Comparison of ENCODE assay signal across 8 cellular contexts in genomic region chr1:89126602-89127001, GRCh38. TPM values are rescaled to one million over a fixed set of nuclear protein-coding genes. Genes with fewer than 3 reads are reported as not detected.
DNase-seq lines count a peak whose midpoint lies in the region; ATAC-seq, FAIRE-seq and TF ChIP-seq lines count a peak whose summit lies in the region.

No MANE protein-coding gene starts in this region.

- H3K4me1 Mint-ChIP-seq in Calu3 (ENCODE audit: low read depth, unreplicated experiment), result peaks cover 22% of the 10 kb centered on the region
- H3K4me1 Mint-ChIP-seq in T-helper 17 cell, result peaks cover 53% of the 10 kb centered on the region

- dilution Hi-C loops in endothelial cell of umbilical vein (cut with MboI; ENCODE audit: extremely low pct_ligation_motif_present, low sequenced_read_pairs), result no loop called here

- peaks cover 0 to 2% of the 10 kb centered on the region in 2 experiments for H3K36me3 ChIP-seq in endothelial cell of umbilical vein (ENCODE audit: control insufficient read depth in 2 of 2, extremely low read depth in 1 of 2, insufficient read depth in 2 of 2, low read length in 2 of 2)
- H3K36me3 ChIP-seq in gastrocnemius medialis, result peaks cover 0 to 5% of the 10 kb centered on the region in 2 donors

- H3K27me3 ChIP-seq in endothelial cell of umbilical vein (ENCODE audit: control insufficient read depth in 2 of 2, insufficient read depth in 2 of 2, low read length in 2 of 2), result no peaks in the 10 kb centered on the region
- no peaks in the 10 kb centered on the region for H3K27me3 ChIP-seq in gastrocnemius medialis

- peak overlapping the region; percentile 44 for H2AFZ ChIP-seq in endothelial cell of umbilical vein (ENCODE audit: low read depth, low read length)

- H3K27me3 Mint-ChIP-seq in Calu3 (ENCODE audit: unreplicated experiment), result no peaks in the 10 kb centered on the region
- H3K27me3 Mint-ChIP-seq in T-helper 17 cell, result no peaks in the 10 kb centered on the region

- peak; percentile 36 for ATAC-seq in T-helper 17 cell
- ATAC-seq in gastrocnemius medialis, result no peak
- no peak for ATAC-seq in GM21423 (IDR thresholded peaks at IDR 0.05; ENCODE audit: unreplicated experiment)

- H3K79me2 ChIP-seq in endothelial cell of umbilical vein (ENCODE audit: control insufficient read depth, insufficient read depth, low read length), result no peaks in the 10 kb centered on the region

- BruUV-seq in Calu3 (replicated peaks; lab: Mats Ljungman, UMichigan) (no TSS peak), endothelial cell of umbilical vein (replicated peaks; lab: Mats Ljungman, UMichigan) (no TSS peak)

- H3K36me3 Mint-ChIP-seq in Calu3 (ENCODE audit: insufficient read depth, unreplicated experiment) (peaks cover 16% of the 10 kb centered on the region), T-helper 17 cell (ENCODE audit: low read depth) (peaks cover 11% of the 10 kb centered on the region)

- H3K9ac ChIP-seq in endothelial cell of umbilical vein (replicated peaks; ENCODE audit: extremely low read depth, insufficient read depth, low read length), result no peak overlapping the region

- H3K4me3 ChIP-seq in endothelial cell of umbilical vein (replicated peaks in 1 of 3; ENCODE audit: insufficient read depth in 1 of 3, low read depth in 1 of 3, low read length in 3 of 3) (no peak overlapping the region), gastrocnemius medialis (peak overlapping the region in 1 of 4 donors; percentile 67)

- H3K9me3 Mint-ChIP-seq in Calu3 (ENCODE audit: low read depth, unreplicated experiment), result no peaks in the 10 kb centered on the region

- H3K27ac ChIP-seq in endothelial cell of umbilical vein (ENCODE audit: insufficient read depth, low read depth, low read length), result peak overlapping the region; percentile 65
- peak overlapping the region; percentile 78 to 91 (median 85) for H3K27ac ChIP-seq in gastrocnemius medialis

- in situ Hi-C loops in gastrocnemius medialis (cut with MboI; ENCODE audit: low sequenced_read_pairs in 4 of 4), result no loop called here

- FAIRE-seq in endothelial cell of umbilical vein (lab: Jason Lieb, UNC), result no peak

- intact Hi-C loops in Calu3 (cut with micrococcal nuclease; ENCODE audit: unreplicated experiment), result no loop called here
- intact Hi-C loops in endothelial cell of umbilical vein (cut with micrococcal nuclease), result loop anchor here (2.0 kb wide), 1 partner anchor 62 kb away; the partner anchor contains the start of gene GBP1
- intact Hi-C loops in gastrocnemius medialis (cut with DNase I; ENCODE audit: low total_unique reads), result no loop called here

- no peaks in the 10 kb centered on the region for H4K20me1 ChIP-seq in endothelial cell of umbilical vein (replicated peaks; ENCODE audit: control insufficient read depth, extremely low read depth, insufficient read depth, low read length)

- POLR2A ChIA-PET in endothelial cell of umbilical vein (lab: Charles Lee), result interaction anchor here (0.7 kb wide), 1 partner anchor 148 kb away, joined by 3 read pairs; no protein-coding TSS in a partner anchor

- TF ChIP-seq POLR2A in endothelial cell of umbilical vein (IDR thresholded peaks at IDR 0.05; ENCODE audit: low read depth, low read length), result no peak
- TF ChIP-seq POLR2A in gastrocnemius medialis (IDR thresholded peaks at IDR 0.05), result no peak

- peaks cover 30% of the 10 kb centered on the region for H3K4me1 ChIP-seq in endothelial cell of umbilical vein (ENCODE audit: control insufficient read depth, extremely low read depth, insufficient read depth, low read length)
- peaks cover 15 to 42% of the 10 kb centered on the region in 2 donors for H3K4me1 ChIP-seq in gastrocnemius medialis

- H3K4me3 Mint-ChIP-seq in Calu3 (ENCODE audit: low read depth, unreplicated experiment) (no peak overlapping the region), T-helper 17 cell (peak overlapping the region; percentile 99)

- H3K9me1 ChIP-seq in endothelial cell of umbilical vein (replicated peaks; ENCODE audit: control insufficient read depth, extremely low read depth, insufficient read depth, low read length), result no peaks in the 10 kb centered on the region

- no peaks in the 10 kb centered on the region for H3K9me3 ChIP-seq in T-helper 17 cell (ENCODE audit: control insufficient read depth, low read length, poor library complexity, severe bottlenecking)
- no peaks in the 10 kb centered on the region for H3K9me3 ChIP-seq in endothelial cell of umbilical vein (replicated peaks; ENCODE audit: control insufficient read depth, insufficient read depth, low read length)
- no peaks in the 10 kb centered on the region for H3K9me3 ChIP-seq in gastrocnemius medialis

- peak overlapping the region; percentile 82 for H3K27ac Mint-ChIP-seq in Calu3 (ENCODE audit: unreplicated experiment)
- H3K27ac Mint-ChIP-seq in T-helper 17 cell, result peak overlapping the region; percentile 97

- no peak overlapping the region for H3K4me2 ChIP-seq in endothelial cell of umbilical vein (ENCODE audit: insufficient read depth, low read length)

- DNase-seq in Calu3 (no peak), T-helper 17 cell (no peak), endothelial cell of umbilical vein (ENCODE audit: low read depth, low spot score) (no peak), gastrocnemius medialis (no peak), NOMO-1 treated with DMSO at 0.1 percent for 48 hours (lab: John Stamatoyannopoulos, UW; ENCODE audit: unreplicated experiment) (no peak), MV-4-11 (lab: John Stamatoyannopoulos, UW) (no peak), 8988T (no peak)

- CTCF ChIA-PET in Calu3 (lab: Charles Lee), result interaction anchor here (1.2 kb wide), 1 partner anchor 61 kb away, joined by 3 read pairs; the partner anchor contains the start of gene GBP1
- CTCF ChIA-PET in endothelial cell of umbilical vein (lab: Charles Lee), result interaction anchor here (1.3 to 3.8 kb wide), 2 partner anchors 41 to 129 kb away, joined by 4 to 18 read pairs; no protein-coding TSS in a partner anchor

- no peak for TF ChIP-seq CTCF in Calu3 (IDR thresholded peaks at IDR 0.05; ENCODE audit: unreplicated experiment)
- TF ChIP-seq CTCF in endothelial cell of umbilical vein (IDR thresholded peaks at IDR 0.05; ENCODE audit: extremely low read depth in 1 of 2, insufficient read depth in 1 of 2, low read depth in 1 of 2, low read length in 2 of 2), result no peak
- no peak for TF ChIP-seq CTCF in gastrocnemius medialis (IDR thresholded peaks at IDR 0.05 in 4 of 5, conservative IDR thresholded peaks at IDR 0.05 in 1 of 5)

TF ChIP-seq in endothelial cell of umbilical vein, 7 proteins besides CTCF, POLR2A, EP300 and RAD21:
- no peak for TF ChIP-seq JUN (IDR thresholded peaks at IDR 0.05; ENCODE audit: borderline replicate concordance, insufficient read depth, insufficient read length, low read depth)
- no peak for TF ChIP-seq POLR2AphosphoS5 (IDR thresholded peaks at IDR 0.05; ENCODE audit: insufficient read depth, low read depth, low read length)
- TF ChIP-seq GATA2 (IDR thresholded peaks at IDR 0.05; ENCODE audit: insufficient read depth, insufficient read length, low read depth, low read length), result no peak
- no peak for TF ChIP-seq EZH2 (IDR thresholded peaks at IDR 0.05; ENCODE audit: borderline replicate concordance, low read depth, low read length, severe bottlenecking)
- TF ChIP-seq FOS (IDR thresholded peaks at IDR 0.05; ENCODE audit: borderline replicate concordance, insufficient read depth, low read length), result no peak

RNA-seq across cellular contexts. Expression of gene GBP2, which starts 0.7 kb away (rescaled TPM):
- total RNA-seq in Calu3 (2022), result 29.7 and 37.8 TPM in 2 replicates
- 10 to 100 TPM; 88.4 to 98.8 TPM for total RNA-seq in T-helper 17 cell
- total RNA-seq in endothelial cell of umbilical vein, result 19.4 and 30.2 TPM in 2 replicates
- 13.1 TPM in 2 replicates for polyA plus RNA-seq in endothelial cell of umbilical vein
- polyA plus RNA-seq in endothelial cell of umbilical vein (2011; cell fraction: cytosol; rRNA removed), result 19.4 and 19.7 TPM in 2 replicates
- 25.9 and 27.9 TPM in 2 replicates for polyA plus RNA-seq in endothelial cell of umbilical vein (2011; cell fraction: nucleus; rRNA removed)
- 14.9 and 19.1 TPM in 2 replicates for polyA plus RNA-seq in endothelial cell of umbilical vein (2012)
- 20.4 and 24.5 TPM in 2 replicates for polyA minus RNA-seq in endothelial cell of umbilical vein
- 2.0 TPM for polyA minus RNA-seq in endothelial cell of umbilical vein (2011; cell fraction: cytosol; rRNA and poly(A)+ RNA removed)
- 20.4 and 23.3 TPM in 2 replicates for polyA minus RNA-seq in endothelial cell of umbilical vein (2011; cell fraction: nucleus; rRNA and poly(A)+ RNA removed)
- total RNA-seq in gastrocnemius medialis, result 100 to 1,000 TPM in 1 of 4 donors, 10 to 100 TPM in 3; 28.6 to 115 (median 56.2) TPM

RNA-seq across cellular contexts. Expression of gene GBP7, which starts 49.2 kb away (rescaled TPM):
- 0.19 and 0.24 TPM in 2 replicates for total RNA-seq in Calu3 (2022)
- total RNA-seq in T-helper 17 cell, result not detected
- total RNA-seq in endothelial cell of umbilical vein, result not detected in 2 replicates
- not detected in 2 replicates for polyA plus RNA-seq in endothelial cell of umbilical vein
- not detected in 2 replicates for polyA plus RNA-seq in endothelial cell of umbilical vein (2011; cell fraction: cytosol; rRNA removed)
- not detected in 2 replicates for polyA plus RNA-seq in endothelial cell of umbilical vein (2011; cell fraction: nucleus; rRNA removed)
- polyA plus RNA-seq in endothelial cell of umbilical vein (2012), result not detected in 2 replicates
- polyA minus RNA-seq in endothelial cell of umbilical vein, result not detected in 2 replicates
- polyA minus RNA-seq in endothelial cell of umbilical vein (2011; cell fraction: cytosol; rRNA and poly(A)+ RNA removed), result not detected
- not detected in 2 replicates for polyA minus RNA-seq in endothelial cell of umbilical vein (2011; cell fraction: nucleus; rRNA and poly(A)+ RNA removed)
- total RNA-seq in gastrocnemius medialis, result not detected
